Comparison of ENCODE assay signal across 20 cellular contexts in the genomic region with DNA sequence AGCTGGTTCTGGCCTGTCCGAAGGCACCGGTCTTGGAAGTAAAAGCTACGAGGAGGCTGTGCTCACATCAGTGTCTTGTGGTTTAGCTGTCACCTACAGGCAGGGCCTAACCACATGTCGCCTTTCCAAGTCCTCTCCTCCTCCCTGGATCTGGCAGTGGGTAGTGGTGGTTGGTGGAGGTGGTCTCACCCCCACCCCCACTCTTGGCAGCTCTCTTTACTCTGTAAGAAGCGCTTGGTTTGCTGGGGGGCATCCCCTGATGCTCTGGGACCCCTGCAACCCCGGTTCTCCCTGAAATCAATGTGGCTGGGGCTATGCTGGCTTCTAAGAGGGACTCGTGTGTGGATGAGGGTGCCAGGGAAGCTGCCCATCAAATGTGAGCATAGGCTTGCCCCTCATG.
A peak's percentile ranks its signal among the peaks of the same experiment; 100 is the strongest.
DNase-seq lines count a peak whose midpoint lies in the region; ATAC-seq, FAIRE-seq and TF ChIP-seq lines count a peak whose summit lies in the region.
"Had no signal": no experiment of that assay in that cellular context is flagged by ENCODE, and none has a peak within 500 bp of the region (broad histone marks: within the 10 kb centered on the region; RNA-seq: fewer than 3 reads in every experiment).

No MANE protein-coding gene starts in this region.

- TF ChIP-seq CTCF in HepG2 (CRISPR knock-in tag; IDR thresholded peaks at IDR 0.05) (no peak), right lobe of liver (IDR thresholded peaks at IDR 0.05) (no peak), pancreas (IDR thresholded peaks at IDR 0.05) (no peak), D721Med (IDR thresholded peaks at IDR 0.05; ENCODE audit: insufficient read depth, missing control alignments) (no peak)

- BruUV-seq in HepG2 (replicated peaks; lab: Mats Ljungman, UMichigan): no TSS peak

- H3K27ac ChIP-seq in HepG2 (ENCODE audit: extremely low read length, insufficient read depth, low read length): peak overlapping the region; percentile 23
- H3K27ac ChIP-seq in right lobe of liver: no peak overlapping the region
- peak overlapping the region; percentile 31 to 67 (median 60) for H3K27ac ChIP-seq in pancreas
- H3K27ac ChIP-seq: PC-9, RWPE1 had no signal

- no peak for ATAC-seq in HepG2
- no peak for ATAC-seq in right lobe of liver
- ATAC-seq in T-helper 17 cell: no peak
- no peak for ATAC-seq in pancreas
- ATAC-seq in HG03342 (IDR thresholded peaks at IDR 0.05; ENCODE audit: unreplicated experiment): no peak

- DNase-seq in HepG2 (ENCODE audit: low spot score): no peak
- DNase-seq in right lobe of liver: no peak
- no peak for DNase-seq in T-helper 17 cell
- no peak for DNase-seq in pancreas
- DNase-seq in D721Med (ENCODE audit: insufficient read length, low spot score): no peak
- DNase-seq in NCI-H2227 (lab: John Stamatoyannopoulos, UW; ENCODE audit: unreplicated experiment): no peak
- DNase-seq: Caco-2; CD4-positive, alpha-beta memory T cell; GOT3; Kasumi-1; NCI-H1694; NCI-H2081; NCI-H2171 treated with DMSO at 0.1 percent for 48 hours; NCI-H446 treated with DMSO at 0.1 percent for 48 hours; PC-9; SIG-M5; SK-N-SH had no signal

- no peaks in the 10 kb centered on the region for H3K36me3 Mint-ChIP-seq in T-helper 17 cell (ENCODE audit: low read depth)

- no peak overlapping the region for H3K9ac ChIP-seq in HepG2 (ENCODE audit: insufficient read depth, low read depth, low read length)
- H3K9ac ChIP-seq: SK-N-SH had no signal

- H3K4me3 ChIP-seq in HepG2 (replicated peaks in 1 of 3; ENCODE audit: insufficient read depth in 1 of 3, low read depth in 2 of 3, low read length in 3 of 3) (no peak overlapping the region), right lobe of liver (no peak overlapping the region), pancreas (no peak overlapping the region)
- H3K4me3 ChIP-seq: PC-9 had no signal

- TF ChIP-seq EP300 in HepG2 (IDR thresholded peaks at IDR 0.05; ENCODE audit: low read depth in 2 of 2, low read length in 2 of 2) (no peak), HepG2 (CRISPR knock-in tag; IDR thresholded peaks at IDR 0.05; ENCODE audit: borderline replicate concordance) (no peak)

- in situ Hi-C loops in HepG2 (cut with HindIII; ENCODE audit: extremely low pct_ligation_motif_present, low pct_unique_long_range_greater_than_20kb): no loop called here

- peak overlapping the region; percentile 14 for H3K27ac Mint-ChIP-seq in T-helper 17 cell

- H3K9me3 ChIP-seq in HepG2 (ENCODE audit: low read length) (no peaks in the 10 kb centered on the region), right lobe of liver (no peaks in the 10 kb centered on the region), T-helper 17 cell (ENCODE audit: control insufficient read depth, low read length, poor library complexity, severe bottlenecking) (no peaks in the 10 kb centered on the region), pancreas (no peaks in the 10 kb centered on the region)
- H3K9me3 ChIP-seq: Caco-2, SK-N-SH had no signal

- TF ChIP-seq POLR2A in HepG2 (IDR thresholded peaks at IDR 0.05; ENCODE audit: insufficient read depth in 1 of 2, low read depth in 2 of 2, low read length in 2 of 2) (no peak), right lobe of liver (IDR thresholded peaks at IDR 0.05) (no peak)

- no peaks in the 10 kb centered on the region for H3K27me3 ChIP-seq in HepG2 (ENCODE audit: control insufficient read depth in 1 of 2, insufficient read depth in 2 of 2, low read length in 2 of 2)
- H3K27me3 ChIP-seq in right lobe of liver: no peaks in the 10 kb centered on the region
- no peaks in the 10 kb centered on the region for H3K27me3 ChIP-seq in pancreas

- no peaks in the 10 kb centered on the region for H3K27me3 Mint-ChIP-seq in T-helper 17 cell
- H3K27me3 Mint-ChIP-seq: CD4-positive, alpha-beta memory T cell had no signal

- no peaks in the 10 kb centered on the region for H3K79me2 ChIP-seq in HepG2 (ENCODE audit: insufficient read depth, low read length)

- FAIRE-seq in HepG2 (lab: Jason Lieb, UNC) (no peak), pancreas (lab: Jason Lieb, UNC) (no peak), D721Med (lab: Jason Lieb, UNC) (no peak)
- FAIRE-seq: GM18507 had no signal

- CTCF ChIA-PET in HepG2 (lab: Yijun Ruan, JAX; ENCODE audit: low intra/inter-chr PET ratio, low total read pairs): no interaction called here

- no peak overlapping the region for H3K4me2 ChIP-seq in HepG2 (ENCODE audit: low read depth, low read length)
- H3K4me2 ChIP-seq: PC-9, SK-N-SH had no signal

- no peak for TF ChIP-seq RAD21 in HepG2 (CRISPR knock-in tag; IDR thresholded peaks at IDR 0.05)

- intact Hi-C loops in HepG2 (cut with micrococcal nuclease; ENCODE audit: unreplicated experiment) (no loop called here), right lobe of liver (cut with DNase I) (no loop called here), pancreas (cut with DNase I) (no loop called here)

- H3K4me1 ChIP-seq in HepG2 (ENCODE audit: insufficient read depth, low read length): peaks cover 97% of the 10 kb centered on the region
- H3K4me1 ChIP-seq in right lobe of liver: peaks cover 1 to 48% (median 23%) of the 10 kb centered on the region in 4 donors
- peaks cover 0 to 17% (median 4%) of the 10 kb centered on the region in 3 donors for H3K4me1 ChIP-seq in pancreas

- POLR2A ChIA-PET in HepG2 (lab: Yijun Ruan, JAX): no interaction called here

- no peak overlapping the region for H2AFZ ChIP-seq in HepG2 (ENCODE audit: low read length)
- H2AFZ ChIP-seq: PC-9 had no signal

- 79% methylated on average over 7 of the region's 7 CpGs for WGBS in HepG2 (ENCODE audit: low lambda C conversion rate)
- 17% methylated on average over 1 of the region's 7 CpGs for WGBS in right lobe of liver (ENCODE audit: insufficient coverage, low coverage, low lambda C conversion rate, missing lambda C conversion rate)
- WGBS in pancreas, 2 donors: 67 to 74% methylated on average over 7 of the region's 7 CpGs

- no peaks in the 10 kb centered on the region for H3K36me3 ChIP-seq in HepG2 (replicated peaks in 1 of 2; ENCODE audit: control insufficient read depth in 1 of 2, insufficient read depth in 2 of 2, low read length in 2 of 2)
- H3K36me3 ChIP-seq in right lobe of liver: no peaks in the 10 kb centered on the region
- no peaks in the 10 kb centered on the region for H3K36me3 ChIP-seq in pancreas

- H3K4me3 Mint-ChIP-seq in T-helper 17 cell: no peak overlapping the region
- H3K4me3 Mint-ChIP-seq: CD4-positive, alpha-beta memory T cell had no signal

- peaks cover 13% of the 10 kb centered on the region for H3K4me1 Mint-ChIP-seq in T-helper 17 cell

- H4K20me1 ChIP-seq in HepG2 (ENCODE audit: insufficient read depth, low read length): no peaks in the 10 kb centered on the region

TF ChIP-seq in HepG2, 621 proteins besides CTCF, POLR2A, EP300 and RAD21:
- TF ChIP-seq NFE2 (CRISPR knock-in tag; IDR thresholded peaks at IDR 0.05): no peak
- TF ChIP-seq, protein P1, sequence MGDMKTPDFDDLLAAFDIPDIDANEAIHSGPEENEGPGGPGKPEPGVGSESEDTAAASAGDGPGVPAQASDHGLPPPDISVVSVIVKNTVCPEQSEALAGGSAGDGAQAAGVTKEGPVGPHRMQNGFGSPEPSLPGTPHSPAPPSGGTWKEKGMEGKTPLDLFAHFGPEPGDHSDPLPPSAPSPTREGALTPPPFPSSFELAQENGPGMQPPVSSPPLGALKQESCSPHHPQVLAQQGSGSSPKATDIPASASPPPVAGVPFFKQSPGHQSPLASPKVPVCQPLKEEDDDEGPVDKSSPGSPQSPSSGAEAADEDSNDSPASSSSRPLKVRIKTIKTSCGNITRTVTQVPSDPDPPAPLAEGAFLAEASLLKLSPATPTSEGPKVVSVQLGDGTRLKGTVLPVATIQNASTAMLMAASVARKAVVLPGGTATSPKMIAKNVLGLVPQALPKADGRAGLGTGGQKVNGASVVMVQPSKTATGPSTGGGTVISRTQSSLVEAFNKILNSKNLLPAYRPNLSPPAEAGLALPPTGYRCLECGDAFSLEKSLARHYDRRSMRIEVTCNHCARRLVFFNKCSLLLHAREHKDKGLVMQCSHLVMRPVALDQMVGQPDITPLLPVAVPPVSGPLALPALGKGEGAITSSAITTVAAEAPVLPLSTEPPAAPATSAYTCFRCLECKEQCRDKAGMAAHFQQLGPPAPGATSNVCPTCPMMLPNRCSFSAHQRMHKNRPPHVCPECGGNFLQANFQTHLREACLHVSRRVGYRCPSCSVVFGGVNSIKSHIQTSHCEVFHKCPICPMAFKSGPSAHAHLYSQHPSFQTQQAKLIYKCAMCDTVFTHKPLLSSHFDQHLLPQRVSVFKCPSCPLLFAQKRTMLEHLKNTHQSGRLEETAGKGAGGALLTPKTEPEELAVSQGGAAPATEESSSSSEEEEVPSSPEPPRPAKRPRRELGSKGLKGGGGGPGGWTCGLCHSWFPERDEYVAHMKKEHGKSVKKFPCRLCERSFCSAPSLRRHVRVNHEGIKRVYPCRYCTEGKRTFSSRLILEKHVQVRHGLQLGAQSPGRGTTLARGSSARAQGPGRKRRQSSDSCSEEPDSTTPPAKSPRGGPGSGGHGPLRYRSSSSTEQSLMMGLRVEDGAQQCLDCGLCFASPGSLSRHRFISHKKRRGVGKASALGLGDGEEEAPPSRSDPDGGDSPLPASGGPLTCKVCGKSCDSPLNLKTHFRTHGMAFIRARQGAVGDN (CRISPR knock-in tag; IDR thresholded peaks at IDR 0.05): peak; percentile 47; the same call in 1 of the 2 replicates
- 0 out of 2 replicates have a peak, but pooled peaks have one; percentile 8 for TF ChIP-seq ZFX (CRISPR knock-in tag; IDR thresholded peaks at IDR 0.05; ENCODE audit: low read depth)
- no peak for TF ChIP-seq ZNF782 (CRISPR knock-in tag; IDR thresholded peaks at IDR 0.05; ENCODE audit: borderline replicate concordance)

Comparison
In these comparisons a context has a peak if more than half of its experiments do, and no peak if none do; other contexts are left out.
1. H3K27ac ChIP-seq: peak in HepG2 (single experiment) and pancreas (4 of 4); none in right lobe of liver (0 of 3).